13 cellular contexts compared by ENCODE assay signal in genomic region chr3:5806192-5806591, GRCh38.
DNase-seq lines count a peak whose midpoint lies in the region; ATAC-seq and TF ChIP-seq lines count a peak whose summit lies in the region.
"Had no signal": no experiment of that assay in that cellular context is flagged by ENCODE, and none has a peak within 500 bp of the region (broad histone marks: within the 10 kb centered on the region; RNA-seq: fewer than 3 reads in every experiment).

No MANE protein-coding gene starts in this region.

- H3K79me2 ChIP-seq in smooth muscle cell (ENCODE audit: low read depth) = no peaks in the 10 kb centered on the region

- in situ Hi-C loops in brain microvascular endothelial cell (cut with HindIII; ENCODE audit: low pct_ligation_motif_present, low sequenced_read_pairs) = no loop called here

- ATAC-seq in stimulated activated naive CD8-positive, alpha-beta T cell treated with anti-CD3 and anti-CD28 coated beads, Interleukin-15, Interleukin-2, amounts not matched to agents 100 U/mL and 50 U/mL, for 24 hours = no peak
- ATAC-seq in left colon = no peak
- ATAC-seq: upper lobe of right lung had no signal

- TF ChIP-seq CTCF in brain microvascular endothelial cell (IDR thresholded peaks at IDR 0.05; ENCODE audit: low read depth, low read length, missing control alignments) (peak; percentile 45), smooth muscle cell (IDR thresholded peaks at IDR 0.05; ENCODE audit: borderline replicate concordance, insufficient read depth, poor library complexity, severe bottlenecking) (peak; percentile 42)

- H3K27ac ChIP-seq in brain microvascular endothelial cell (no peak overlapping the region), smooth muscle cell (ENCODE audit: low read depth) (no peak overlapping the region)
- H3K27ac ChIP-seq: upper lobe of right lung had no signal

- H3K4me1 ChIP-seq in smooth muscle cell (ENCODE audit: low read depth) = no peaks in the 10 kb centered on the region
- H3K4me1 ChIP-seq: upper lobe of right lung had no signal

- intact Hi-C loops in left colon (cut with DNase I, micrococcal nuclease) = no loop called here

- H3K36me3 ChIP-seq in brain microvascular endothelial cell (replicated peaks) (no peaks in the 10 kb centered on the region), smooth muscle cell (ENCODE audit: low read depth) (no peaks in the 10 kb centered on the region)
- H3K36me3 ChIP-seq: upper lobe of right lung had no signal

- H3K9ac ChIP-seq in smooth muscle cell (ENCODE audit: low read depth) = no peak overlapping the region

- no peak overlapping the region for H3K4me2 ChIP-seq in smooth muscle cell

- H4K20me1 ChIP-seq in smooth muscle cell (ENCODE audit: low read depth) = no peaks in the 10 kb centered on the region

- no peaks in the 10 kb centered on the region for H3K9me3 ChIP-seq in smooth muscle cell (replicated peaks; ENCODE audit: low read depth)
- H3K9me3 ChIP-seq: upper lobe of right lung had no signal

- H2AFZ ChIP-seq in smooth muscle cell (ENCODE audit: low read depth) = no peak overlapping the region

- H3K27me3 ChIP-seq in brain microvascular endothelial cell (replicated peaks) (no peaks in the 10 kb centered on the region), smooth muscle cell (ENCODE audit: low read depth) (no peaks in the 10 kb centered on the region)
- H3K27me3 ChIP-seq: upper lobe of right lung had no signal

- no peaks in the 10 kb centered on the region for H3F3A ChIP-seq in smooth muscle cell (ENCODE audit: low read depth)

- no peak overlapping the region for H3K4me3 ChIP-seq in brain microvascular endothelial cell (ENCODE audit: low read depth, low read length)
- H3K4me3 ChIP-seq in smooth muscle cell = no peak overlapping the region
- H3K4me3 ChIP-seq: upper lobe of right lung had no signal

- WGBS in smooth muscle cell (ENCODE audit: low lambda C conversion rate) = 57% methylated on average over 1 of the region's 1 CpG

- DNase-seq in NOMO-1 treated with DMSO at 0.1 percent for 48 hours (lab: John Stamatoyannopoulos, UW; ENCODE audit: unreplicated experiment) (peak; percentile 4), NOMO-1 treated with dmso at 0.1 percent for 144 hours (lab: John Stamatoyannopoulos, UW; ENCODE audit: unreplicated experiment) (no peak), NAMALWA (ENCODE audit: low spot score) (peak; percentile 30), brain microvascular endothelial cell (no peak), smooth muscle cell (lab: John Stamatoyannopoulos, UW; ENCODE audit: unreplicated experiment) (no peak), cerebellar nuclear complex (lab: John Stamatoyannopoulos, UW) (no peak), left colon (no peak)
- no peak for DNase-seq in stimulated activated naive CD8-positive, alpha-beta T cell treated with anti-CD3 and anti-CD28 coated beads, Interleukin-15, Interleukin-2, amounts not matched to agents 100 U/mL and 50 U/mL, for 24 hours
- DNase-seq: activated CD4-positive, alpha-beta T cell treated with anti-CD3 and anti-CD28 coated beads, Interleukin-2, amount 10 ng/mL, durations not matched to agents 7 days and 5 days; KG1; NCI-H2227 treated with DMSO at 0.1 percent for 48 hours; SW 1271; upper lobe of right lung had no signal

Comparison
In these comparisons a context has a peak if more than half of its experiments do, and no peak if none do; other contexts are left out.
1. DNase-seq: peak in NOMO-1 treated with DMSO at 0.1 percent for 48 hours (single experiment) and NAMALWA (single experiment); none in NOMO-1 treated with dmso at 0.1 percent for 144 hours (single experiment), brain microvascular endothelial cell (single experiment), smooth muscle cell (single experiment), cerebellar nuclear complex (0 of 2), stimulated activated naive CD8-positive, alpha-beta T cell treated with anti-CD3 and anti-CD28 coated beads, Interleukin-15, Interleukin-2, amounts not matched to agents 100 U/mL and 50 U/mL, for 24 hours (single experiment) and left colon (0 of 2).